In genomic region chr11:45252134-45252856, GRCh38 we compare ENCODE assay signal across 8 cellular contexts. TPM values are rescaled to one million over a fixed set of nuclear protein-coding genes. Genes with fewer than 3 reads are reported as not detected.
DNase-seq lines count a peak whose midpoint lies in the region; ATAC-seq, FAIRE-seq and TF ChIP-seq lines count a peak whose summit lies in the region.

No MANE protein-coding gene starts in this region.

- H3K4me1 Mint-ChIP-seq in type B pancreatic cell (ENCODE audit: unreplicated experiment): peaks cover 5% of the 10 kb centered on the region

- WGBS in K562 (ENCODE audit: insufficient coverage, low coverage, missing lambda C conversion rate): 14% methylated on average over 21 of the region's 22 CpGs
- WGBS in liver: 50% methylated on average over 22 of the region's 22 CpGs

- H3K4me3 ChIP-seq in AG10803 (ENCODE audit: low read length) (no peak overlapping the region), K562 (no peak overlapping the region), liver (ENCODE audit: low read depth in 1 of 3, low read length in 3 of 3) (no peak overlapping the region)

- CTCF ChIA-PET in K562 (lab: Yijun Ruan, JAX; ENCODE audit: low intra/inter-chr PET ratio): interaction anchor here (0.6 to 1.2 kb wide), 2 partner anchors 41 to 572 kb away, joined by 3 to 5 read pairs; no protein-coding TSS in a partner anchor

- peaks cover 3% of the 10 kb centered on the region for H3K27me3 Mint-ChIP-seq in type B pancreatic cell

- H3K9me3 ChIP-seq in K562 (replicated peaks; ENCODE audit: control insufficient read depth, insufficient read depth, low read depth, low read length): no peaks in the 10 kb centered on the region
- H3K9me3 ChIP-seq in liver (ENCODE audit: control insufficient read depth in 4 of 4, low read length in 3 of 4): no peaks in the 10 kb centered on the region

- H3K27ac Mint-ChIP-seq in type B pancreatic cell: no peak overlapping the region

- no peak for TF ChIP-seq EP300 in K562 (IDR thresholded peaks at IDR 0.05; ENCODE audit: low read length)

- peak; percentile 100 for ATAC-seq in K562
- no peak for ATAC-seq in GM19455 (IDR thresholded peaks at IDR 0.05; ENCODE audit: unreplicated experiment)

- intact Hi-C loops in K562 (cut with micrococcal nuclease): loop anchor here (2.0 to 5.0 kb wide), 2 partner anchors 45 to 81 kb away; no protein-coding TSS in a partner anchor

- H4K20me1 ChIP-seq in K562 (replicated peaks; ENCODE audit: control insufficient read depth, insufficient read depth, low read length): no peaks in the 10 kb centered on the region; the same call in 1 of the 2 replicates

- no peaks in the 10 kb centered on the region for H3K79me2 ChIP-seq in K562 (ENCODE audit: control insufficient read depth, insufficient read depth, low read length)

- no peaks in the 10 kb centered on the region for H3K9me3 Mint-ChIP-seq in type B pancreatic cell

- H3K36me3 Mint-ChIP-seq in type B pancreatic cell: no peaks in the 10 kb centered on the region

- H3K4me3 Mint-ChIP-seq in type B pancreatic cell: no peak overlapping the region

- peaks cover 0 to 5% of the 10 kb centered on the region in 2 experiments; a peak in 3 of 5 replicates for H3K4me1 ChIP-seq in K562 (replicated peaks in 1 of 2; ENCODE audit: control insufficient read depth in 2 of 2, insufficient read depth in 2 of 2, low read length in 2 of 2)
- no peaks in the 10 kb centered on the region for H3K4me1 ChIP-seq in liver (ENCODE audit: control insufficient read depth in 4 of 4, insufficient read depth in 4 of 4, low read length in 3 of 4)

- H3K27ac ChIP-seq in K562 (ENCODE audit: extremely low read depth, low read depth, low read length) (no peak overlapping the region), liver (ENCODE audit: low read depth in 1 of 2, low read length in 2 of 2) (no peak overlapping the region)

- TF ChIP-seq RAD21 in K562 (CRISPR knock-in tag; conservative IDR thresholded peaks at IDR 0.05 in 1 of 2, IDR thresholded peaks at IDR 0.05 in 1 of 2) (peak; percentile 20 to 57; a peak in 2 of 4 replicates), liver (IDR thresholded peaks at IDR 0.05) (peak; percentile 16 to 70)

- no peaks in the 10 kb centered on the region for H3K36me3 ChIP-seq in K562 (ENCODE audit: control insufficient read depth, insufficient read depth, low read length)
- no peaks in the 10 kb centered on the region for H3K36me3 ChIP-seq in liver (ENCODE audit: control insufficient read depth in 4 of 4, insufficient read depth in 3 of 4, low read depth in 1 of 4, low read length in 3 of 4)

- peak; percentile 37 for FAIRE-seq in K562 (lab: Jason Lieb, UNC)

- H3K4me2 ChIP-seq in K562 (ENCODE audit: insufficient read depth, low read length): peak overlapping the region; percentile 49; the same call in 1 of the 2 replicates

- in situ Hi-C loops in K562 (cut with MboI): no loop called here

- no TSS peak for BruUV-seq in K562 (replicated peaks; lab: Mats Ljungman, UMichigan)

- POLR2A ChIA-PET in K562 (lab: Yijun Ruan, JAX): no interaction called here

- peak overlapping the region; percentile 76 for H2AFZ ChIP-seq in K562 (ENCODE audit: low read depth, low read length)

- TF ChIP-seq CTCF in AG10803 (conservative IDR thresholded peaks at IDR 0.05; ENCODE audit: low read length) (peak; percentile 63), K562 (IDR thresholded peaks at IDR 0.05 in 2 of 3, conservative IDR thresholded peaks at IDR 0.05 in 1 of 3; ENCODE audit: insufficient read depth in 2 of 3, low read depth in 1 of 3, low read length in 3 of 3) (peak; percentile 69 to 83 (median 77)), liver (IDR thresholded peaks at IDR 0.05; ENCODE audit: low read depth, low read length, missing input control) (peak; percentile 42), type B pancreatic cell (conservative IDR thresholded peaks at IDR 0.05) (peak; percentile 82)

- DNase-seq in AG10803 (ENCODE audit: low read depth) (peak; percentile 49), GM19240 (ENCODE audit: insufficient read length, low spot score) (peak; percentile 59), NOMO-1 treated with dmso at 0.1 percent for 144 hours (lab: John Stamatoyannopoulos, UW; ENCODE audit: unreplicated experiment) (peak; percentile 25), K562 (ENCODE audit: extremely low read depth in 1 of 4, low spot score in 3 of 4) (peak; percentile 70 to 83 (median 78)), type B pancreatic cell (ENCODE audit: extremely low spot score, unreplicated experiment) (peak; percentile 73), globus pallidus (ENCODE audit: low spot score) (no peak)

- H3K9ac ChIP-seq in K562 (ENCODE audit: insufficient read depth in 1 of 2, low read depth in 2 of 2, low read length in 2 of 2) (no peak overlapping the region; a peak in 1 of 4 replicates), liver (ENCODE audit: low read depth in 1 of 2, low read length in 2 of 2) (no peak overlapping the region)

- peaks cover 4% of the 10 kb centered on the region for H3K9me1 ChIP-seq in K562 (ENCODE audit: control insufficient read depth, insufficient read depth, low read length)

- peaks cover 0 to 3% of the 10 kb centered on the region in 2 experiments; a peak in 1 of 5 replicates for H3K27me3 ChIP-seq in K562 (ENCODE audit: control insufficient read depth in 2 of 2, insufficient read depth in 2 of 2, low read length in 2 of 2)
- H3K27me3 ChIP-seq in liver (ENCODE audit: control insufficient read depth in 4 of 4, insufficient read depth in 4 of 4, low read length in 3 of 4): peaks cover 0 to 3% (median 0%) of the 10 kb centered on the region in 4 donors

- TF ChIP-seq POLR2A in K562 (conservative IDR thresholded peaks at IDR 0.05): no peak

TF ChIP-seq in K562, 482 proteins besides CTCF, POLR2A, EP300 and RAD21 (continues in another document):
- no peak for TF ChIP-seq RBM39 (optimal IDR thresholded peaks at IDR 0.05; ENCODE audit: low read depth, low read length)
- no peak for TF ChIP-seq RUNX1 (IDR thresholded peaks at IDR 0.05; ENCODE audit: low read depth)
- no peak for TF ChIP-seq HCFC1 (IDR thresholded peaks at IDR 0.05; ENCODE audit: low read depth, low read length)
- TF ChIP-seq NFRKB (IDR thresholded peaks at IDR 0.05; ENCODE audit: low read depth): no peak
- TF ChIP-seq ZNF778 (CRISPR knock-in tag; IDR thresholded peaks at IDR 0.05): no peak
- TF ChIP-seq GTF2B (IDR thresholded peaks at IDR 0.05; ENCODE audit: extremely low read depth, insufficient read length): no peak
- TF ChIP-seq ZNF23 (CRISPR knock-in tag; IDR thresholded peaks at IDR 0.05): no peak
- no peak for TF ChIP-seq COPS2 (conservative IDR thresholded peaks at IDR 0.05)

TF ChIP-seq in liver, 16 proteins besides CTCF, POLR2A, EP300 and RAD21 (continues in another document):
- TF ChIP-seq REST (IDR thresholded peaks at IDR 0.05) (no peak), JUND (IDR thresholded peaks at IDR 0.05) (no peak)

RNA-seq across cellular contexts. Expression of gene SYT13, which starts 33.8 kb away (rescaled TPM):
- not detected in 2 replicates for total RNA-seq in K562 (2011; cell fraction: chromatin; rRNA removed; ENCODE audit: low replicate concordance)
- not detected in 2 replicates for total RNA-seq in K562 (2011; cell fraction: nucleolus; rRNA removed)
- not detected in 2 replicates for total RNA-seq in K562 (2011; cell fraction: nucleoplasm; rRNA removed)
- total RNA-seq in K562 (2014; rRNA removed) (under 0.01 and 0.08 TPM in 2 replicates), K562 (2014; rRNA removed; fragmentation: Illumina TruSeq; extraction: Trizol) (0.03 and 0.07 TPM in 2 replicates), K562 (2015; rRNA removed; fragmentation: Illumina TruSeq; extraction: Trizol) (0.04 TPM in 2 replicates), K562 (2021) (0.09 and 0.11 TPM in 2 replicates), liver (under 1 TPM; 0.05 to 0.33 TPM), type B pancreatic cell (ENCODE audit: low replicate concordance) (17.4 and 36.4 TPM in 2 replicates)
- polyA plus RNA-seq in K562 (2011; rRNA removed) (not detected in 2 replicates), K562 (2014; fragmentation: Illumina TruSeq; extraction: Trizol) (0.07 and 0.12 TPM in 2 replicates), K562 (2014; fragmentation: Nextera tagmentation; extraction: Ambion mirVana) (under 1 TPM in 1 of 2 experiments, not detected in 1; 0.08 TPM), K562 (2014; rRNA removed) (0.03 and 0.13 TPM in 2 replicates), liver (under 1 TPM; 0.11 to 0.16 TPM)
- not detected in 2 replicates for polyA plus RNA-seq in K562 (2011; cell fraction: cytosol; rRNA removed)
- not detected in 2 replicates for polyA plus RNA-seq in K562 (2011; cell fraction: nucleus; rRNA removed)
- polyA plus RNA-seq in K562 (2012): 0.07 and 0.12 TPM in 2 replicates
- polyA minus RNA-seq in K562 (2011; rRNA and poly(A)+ RNA removed): not detected in 2 replicates
- polyA minus RNA-seq in K562 (2011; cell fraction: cytosol; rRNA and poly(A)+ RNA removed): not detected in 2 replicates
- not detected in 2 replicates for polyA minus RNA-seq in K562 (2011; cell fraction: nucleus; rRNA and poly(A)+ RNA removed)

Comparison
In these comparisons a context has a peak if more than half of its experiments do, and no peak if none do; other contexts are left out.
1. RNA of gene SYT13, which starts 33.8 kb away (total RNA-seq): 17.4 to 36.4 TPM in type B pancreatic cell; 0.05 to 0.33 TPM in liver and under 0.01 to 0.11 TPM in K562; every median in the first group is over 10 times any median in the second.
2. Peak in every context shown above with its lines, with median percentiles within 50 percentile points of each other: CTCF ChIP-seq.